Comparison of ENCODE assay signal across 13 cellular contexts in genomic region chr1:94686882-94687281, GRCh38.
DNase-seq lines count a peak whose midpoint lies in the region; ATAC-seq, FAIRE-seq and TF ChIP-seq lines count a peak whose summit lies in the region.
"Had no signal": no experiment of that assay in that cellular context is flagged by ENCODE, and none has a peak within 500 bp of the region (broad histone marks: within the 10 kb centered on the region; RNA-seq: fewer than 3 reads in every experiment).

No MANE protein-coding gene starts in this region.

- H2AFZ ChIP-seq in H1 (ENCODE audit: low read length): no peak overlapping the region

- H3K23me2 ChIP-seq in H1 (ENCODE audit: low read depth, low read length): no peaks in the 10 kb centered on the region

- POLR2A ChIA-PET in H1 (lab: Charles Lee; ENCODE audit: partially characterized antibody): interaction anchor here (1.1 kb wide), 1 partner anchor 20 kb away, joined by 3 read pairs; no protein-coding TSS in a partner anchor

- DNase-seq in H1 (ENCODE audit: low read depth in 1 of 2, low spot score in 2 of 2): no peak
- peak; percentile 37 to 61 for DNase-seq in left colon
- DNase-seq in mucosa of descending colon: peak in 1 of 3 donors; percentile 47
- DNase-seq in vagina (ENCODE audit: extremely low spot score in 2 of 2): no peak
- no peak for DNase-seq in C1 segment of cervical spinal cord (lab: John Stamatoyannopoulos, UW)
- DNase-seq in activated gamma-delta T cell treated with Interleukin-2 at 50 U/mL for 16 hours: no peak
- DNase-seq in NCI-H2107 (lab: John Stamatoyannopoulos, UW): no peak
- DNase-seq: CD4-positive, CD25-positive, alpha-beta regulatory T cell; HCEC 1CT; HFFc6 had no signal

- H3K27me3 ChIP-seq in H1 (replicated peaks in 1 of 4; ENCODE audit: control insufficient read depth in 3 of 4, extremely low read depth in 1 of 4, insufficient read depth in 3 of 4, low read length in 3 of 4) (no peaks in the 10 kb centered on the region), vagina (no peaks in the 10 kb centered on the region)
- H3K27me3 ChIP-seq: BLaER1 had no signal

- H3K27ac ChIP-seq in H1 (ENCODE audit: low read depth, low read length): no peak overlapping the region
- peak overlapping the region; percentile 9 for H3K27ac ChIP-seq in vagina
- H3K27ac ChIP-seq: A549, BLaER1, HL-60 had no signal

- no peak overlapping the region for H4K5ac ChIP-seq in H1 (ENCODE audit: insufficient read length, low read depth, low read length)

- TF ChIP-seq POLR2A in H1 (IDR thresholded peaks at IDR 0.05; ENCODE audit: control extremely low read depth in 1 of 2, low read depth in 2 of 2, low read length in 2 of 2): no peak
- no peak for TF ChIP-seq POLR2A in vagina (IDR thresholded peaks at IDR 0.05)

- H3K9me3 ChIP-seq in H1 (ENCODE audit: insufficient read depth in 2 of 2, low read depth in 1 of 2, low read length in 1 of 2) (peaks cover 7 to 10% of the 10 kb centered on the region in 2 experiments), mucosa of descending colon (no peaks in the 10 kb centered on the region), vagina (no peaks in the 10 kb centered on the region)
- H3K9me3 ChIP-seq: A549 had no signal

- peak overlapping the region; percentile 29 for H4K91ac ChIP-seq in H1 (replicated peaks; ENCODE audit: insufficient read length, low read length)

- H2AK5ac ChIP-seq in H1 (ENCODE audit: low read depth, low read length): peak overlapping the region; percentile 55; the same call in 1 of the 2 replicates

- H3K79me1 ChIP-seq in H1 (ENCODE audit: low read depth, low read length): no peaks in the 10 kb centered on the region

- no peak for FAIRE-seq in H1 (lab: Jason Lieb, UNC)
- FAIRE-seq: A549 had no signal

- TF ChIP-seq RAD21 in H1 (IDR thresholded peaks at IDR 0.05 in 1 of 2, conservative IDR thresholded peaks at IDR 0.05 in 1 of 2; ENCODE audit: low read depth in 2 of 2, low read length in 2 of 2): no peak

- no peak overlapping the region for H3K14ac ChIP-seq in H1 (ENCODE audit: insufficient read length)

- no peak overlapping the region for H4K8ac ChIP-seq in H1 (ENCODE audit: extremely low read depth, insufficient read depth, low read length)

- WGBS in H1 (ENCODE audit: extremely low coverage in 1 of 2, insufficient coverage in 1 of 2, insufficient read length in 1 of 2, insufficient replicate concordance in 2 of 2, low coverage in 1 of 2, low lambda C conversion rate in 2 of 2, missing lambda C conversion rate in 1 of 2), 2 experiments: 99% methylated on average over 4 of the region's 4 CpGs; no CpG with 5 or more reads in 1 of the 2 experiments

- peak overlapping the region; percentile 82; the same call in 1 of the 2 replicates for H2BK20ac ChIP-seq in H1 (ENCODE audit: low read length)

- no peak overlapping the region for H3K18ac ChIP-seq in H1 (ENCODE audit: extremely low read depth, low read length)

- CTCF ChIA-PET in H1 (lab: Charles Lee; ENCODE audit: partially characterized antibody): interaction anchor here (0.7 to 3.0 kb wide), 3 partner anchors 11 to 18 kb away, joined by 3 to 9 read pairs (median 4); no protein-coding TSS in a partner anchor

- H3K36me3 ChIP-seq in H1 (ENCODE audit: control insufficient read depth in 2 of 4, insufficient read depth in 4 of 4, low read length in 3 of 4) (no peaks in the 10 kb centered on the region), mucosa of descending colon (ENCODE audit: low read depth) (no peaks in the 10 kb centered on the region), vagina (no peaks in the 10 kb centered on the region)
- H3K36me3 ChIP-seq: BLaER1 had no signal

- H4K20me1 ChIP-seq in H1 (replicated peaks in 1 of 2; ENCODE audit: control insufficient read depth in 1 of 2, insufficient read depth in 2 of 2, low read length in 2 of 2): no peaks in the 10 kb centered on the region
- H4K20me1 ChIP-seq: BLaER1 had no signal

- no peaks in the 10 kb centered on the region for H3K79me2 ChIP-seq in H1 (ENCODE audit: control insufficient read depth in 1 of 2, insufficient read depth in 2 of 2, low read length in 2 of 2)

- no peak overlapping the region for H3K4me2 ChIP-seq in H1 (ENCODE audit: insufficient read depth in 1 of 2, low read depth in 2 of 2, low read length in 2 of 2)
- H3K4me2 ChIP-seq: A549, BLaER1 had no signal

- peak overlapping the region; percentile 29 for H2BK120ac ChIP-seq in H1 (replicated peaks; ENCODE audit: low read depth, low read length)

- intact Hi-C loops in left colon (cut with DNase I, micrococcal nuclease): no loop called here
- intact Hi-C loops in mucosa of descending colon (cut with DNase I, micrococcal nuclease): no loop called here
- intact Hi-C loops in vagina (cut with DNase I): no loop called here

- ATAC-seq in left colon (peak; percentile 85), mucosa of descending colon (peak; percentile 66)
- ATAC-seq: A549 had no signal

- no peak overlapping the region for H3K9ac ChIP-seq in H1 (replicated peaks in 1 of 4; ENCODE audit: extremely low read depth in 1 of 4, low read depth in 3 of 4, low read length in 3 of 4)
- H3K9ac ChIP-seq: BLaER1 had no signal

- H2BK15ac ChIP-seq in H1 (ENCODE audit: low read length): no peak overlapping the region

- no peak for TF ChIP-seq EP300 in H1 (IDR thresholded peaks at IDR 0.05; ENCODE audit: borderline replicate concordance in 1 of 2, low read depth in 2 of 2, low read length in 2 of 2)

- H3K23ac ChIP-seq in H1 (ENCODE audit: insufficient read length): no peak overlapping the region

- H3K4me1 ChIP-seq in H1 (replicated peaks in 1 of 4; ENCODE audit: control insufficient read depth in 3 of 4, insufficient read depth in 4 of 4, low read length in 3 of 4): peaks cover 0 to 20% (median 6%) of the 10 kb centered on the region in 4 experiments; a peak in 6 of 7 replicates
- H3K4me1 ChIP-seq in mucosa of descending colon (ENCODE audit: low read depth): no peaks in the 10 kb centered on the region
- H3K4me1 ChIP-seq in vagina: peaks cover 26% of the 10 kb centered on the region
- H3K4me1 ChIP-seq: A549, BLaER1 had no signal

- H3K4ac ChIP-seq in H1 (replicated peaks; ENCODE audit: insufficient read length, low read depth, low read length): no peak overlapping the region

- no peak overlapping the region for H3K4me3 ChIP-seq in H1 (ENCODE audit: extremely low read depth in 1 of 4, insufficient read depth in 2 of 4, low read depth in 3 of 4, low read length in 4 of 4)
- no peak overlapping the region for H3K4me3 ChIP-seq in mucosa of descending colon
- H3K4me3 ChIP-seq in vagina: no peak overlapping the region
- H3K4me3 ChIP-seq: A549, BLaER1 had no signal

- no peak overlapping the region for H2BK5ac ChIP-seq in H1 (ENCODE audit: low read depth, low read length)

- TF ChIP-seq CTCF in H1 (IDR thresholded peaks at IDR 0.05; ENCODE audit: control extremely low read depth in 1 of 3, insufficient read depth in 1 of 3, low read depth in 1 of 3, low read length in 3 of 3) (no peak), mucosa of descending colon (IDR thresholded peaks at IDR 0.05) (no peak), vagina (IDR thresholded peaks at IDR 0.05) (no peak)

- peak overlapping the region; percentile 11; the same call in 1 of the 2 replicates for H2BK12ac ChIP-seq in H1 (ENCODE audit: low read depth, low read length)

- H3K56ac ChIP-seq in H1 (replicated peaks; ENCODE audit: insufficient read length, low read depth, low read length): no peak overlapping the region

TF ChIP-seq in H1, 55 proteins besides CTCF, POLR2A, EP300 and RAD21 (continues in another document):
- no peak for TF ChIP-seq KDM1A (IDR thresholded peaks at IDR 0.05; ENCODE audit: borderline replicate concordance, low read length)

Comparison
In these comparisons a context has a peak if more than half of its experiments do, and no peak if none do; other contexts are left out.
1. DNase-seq: peak in left colon (2 of 2); none in H1 (0 of 2), vagina (0 of 2), C1 segment of cervical spinal cord (0 of 14), activated gamma-delta T cell treated with Interleukin-2 at 50 U/mL for 16 hours (single experiment) and NCI-H2107 (single experiment).